In the genomic region with DNA sequence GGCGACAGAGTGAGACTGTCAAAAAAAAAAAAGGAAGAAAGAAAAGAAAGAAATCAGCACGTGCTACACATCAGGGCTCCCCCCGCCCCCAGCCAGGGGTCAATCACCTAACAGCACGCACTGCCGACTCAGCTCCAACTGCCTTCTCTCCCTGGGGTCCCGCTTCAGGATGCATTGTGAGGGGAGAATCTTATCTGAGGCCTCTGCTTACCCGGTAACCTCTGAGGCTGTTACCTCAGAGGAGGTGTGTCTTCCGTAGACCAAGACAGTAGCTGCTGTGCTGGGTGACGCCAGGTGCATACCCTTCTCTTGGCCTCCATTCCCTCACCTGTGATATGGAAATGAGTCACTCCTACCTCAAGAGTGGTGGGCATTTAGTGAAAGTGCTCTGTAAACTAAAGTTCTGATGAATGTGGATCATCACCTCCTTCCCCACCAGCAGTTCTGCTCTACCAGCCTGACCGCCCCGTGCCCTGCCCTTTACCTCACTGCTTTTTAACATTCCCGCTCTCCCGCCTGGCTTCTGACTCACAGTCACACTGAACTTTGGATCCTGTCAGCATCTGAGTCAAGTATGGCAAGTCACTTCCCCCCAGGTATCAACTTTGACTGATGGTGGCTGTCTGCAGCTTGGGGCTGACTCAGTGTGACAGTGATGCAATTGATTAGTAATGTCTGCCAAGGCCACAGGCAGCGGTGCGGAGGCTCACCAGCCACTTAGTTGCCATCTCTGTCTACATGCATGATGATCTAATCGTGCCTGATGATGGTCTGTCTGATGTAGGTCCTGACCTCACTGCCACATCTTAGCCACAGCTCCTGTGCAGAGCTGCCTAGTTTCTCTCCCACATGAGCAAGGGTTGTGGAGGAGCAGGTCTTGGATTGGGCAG, we compare ENCODE assay signal across 8 cellular contexts. TPM values are rescaled to one million over a fixed set of nuclear protein-coding genes. Genes with fewer than 3 reads are reported as not detected.
DNase-seq lines count a peak whose midpoint lies in the region; ATAC-seq and TF ChIP-seq lines count a peak whose summit lies in the region.

No MANE protein-coding gene starts in this region.

- H3K4me1 Mint-ChIP-seq in effector memory CD8-positive, alpha-beta T cell (ENCODE audit: low read depth in 2 of 2), result peaks cover 8 to 15% of the 10 kb centered on the region in 2 donors
- no peaks in the 10 kb centered on the region for H3K4me1 Mint-ChIP-seq in glutamatergic neuron (ENCODE audit: low read depth, unreplicated experiment)

- H3K27ac Mint-ChIP-seq in effector memory CD8-positive, alpha-beta T cell, result peak overlapping the region in 1 of 2 donors; percentile 29
- no peak overlapping the region for H3K27ac Mint-ChIP-seq in glutamatergic neuron (ENCODE audit: unreplicated experiment)

- in situ Hi-C loops in GM23248 (cut with MboI), result no loop called here

- H3K27ac ChIP-seq in GM23248 (peak overlapping the region; percentile 45), MM.1S (ENCODE audit: low read length) (no peak overlapping the region)

- H2AFZ ChIP-seq in GM23248, result no peak overlapping the region
- H2AFZ ChIP-seq in MM.1S (ENCODE audit: low read length), result no peak overlapping the region

- H3K9ac ChIP-seq in GM23248 (no peak overlapping the region), MM.1S (ENCODE audit: low read length) (no peak overlapping the region)

- H3K4me3 Mint-ChIP-seq in effector memory CD8-positive, alpha-beta T cell, result no peak overlapping the region
- no peak overlapping the region for H3K4me3 Mint-ChIP-seq in glutamatergic neuron (ENCODE audit: unreplicated experiment)

- DNase-seq in GM23248 (peak; percentile 91), SW480 (ENCODE audit: low spot score) (peak; percentile 99), MM.1S (no peak), glutamatergic neuron (no peak)
- no peak for DNase-seq in effector memory CD8-positive, alpha-beta T cell
- peak; percentile 49 for DNase-seq in stimulated activated CD4-positive, alpha-beta T cell treated with anti-CD3 and anti-CD28 coated beads, Interleukin-4, amount 100 ng/mL, for 1 hour

- no peaks in the 10 kb centered on the region for H3K9me2 ChIP-seq in GM23248 (ENCODE audit: insufficient read depth)
- H3K9me2 ChIP-seq in MM.1S (replicated peaks; ENCODE audit: insufficient read depth, low read length), result no peaks in the 10 kb centered on the region

- no peaks in the 10 kb centered on the region for H3K9me3 ChIP-seq in GM23248 (ENCODE audit: low read depth)
- H3K9me3 ChIP-seq in MM.1S (replicated peaks; ENCODE audit: insufficient read depth, low read length), result no peaks in the 10 kb centered on the region

- TF ChIP-seq CTCF in MM.1S (IDR thresholded peaks at IDR 0.05; ENCODE audit: low read length), result no peak
- no peak for TF ChIP-seq CTCF in glutamatergic neuron (IDR thresholded peaks at IDR 0.05; ENCODE audit: partially characterized antibody, unreplicated experiment)

- H3K4me3 ChIP-seq in GM23248 (no peak overlapping the region), MM.1S (ENCODE audit: low read length) (no peak overlapping the region)

- H3K4me2 ChIP-seq in GM23248 (ENCODE audit: unreplicated experiment) (no peak overlapping the region), MM.1S (ENCODE audit: low read depth, low read length) (no peak overlapping the region)

- H3K27me3 ChIP-seq in GM23248 (replicated peaks; ENCODE audit: insufficient read depth) (no peaks in the 10 kb centered on the region), MM.1S (replicated peaks; ENCODE audit: insufficient read depth, low read length) (no peaks in the 10 kb centered on the region)

- H3K4me1 ChIP-seq in GM23248 (ENCODE audit: insufficient read depth) (peaks cover 9% of the 10 kb centered on the region), MM.1S (ENCODE audit: low read length) (peaks cover 9% of the 10 kb centered on the region)

- H3K36me3 ChIP-seq in GM23248 (ENCODE audit: low read depth) (no peaks in the 10 kb centered on the region), MM.1S (replicated peaks; ENCODE audit: insufficient read depth, low read length) (peaks cover under 1% of the 10 kb centered on the region; the same call in 1 of the 2 replicates)

- ATAC-seq in effector memory CD8-positive, alpha-beta T cell (replicated peaks), result peak; percentile 27
- ATAC-seq in HG03175 (IDR thresholded peaks at IDR 0.05; ENCODE audit: unreplicated experiment), result no peak
- no peak for ATAC-seq in HG02763 (IDR thresholded peaks at IDR 0.05; ENCODE audit: unreplicated experiment)

- H3K9me3 Mint-ChIP-seq in effector memory CD8-positive, alpha-beta T cell, result no peaks in the 10 kb centered on the region
- no peaks in the 10 kb centered on the region for H3K9me3 Mint-ChIP-seq in glutamatergic neuron (ENCODE audit: unreplicated experiment)

- WGBS in GM23248 (ENCODE audit: low coverage in 1 of 2, low lambda C conversion rate in 2 of 2, missing lambda C conversion rate in 2 of 2), 2 experiments, result 52 to 59% methylated on average over 16 of the region's 16 CpGs

- H3K79me2 ChIP-seq in GM23248 (ENCODE audit: insufficient read depth), result no peaks in the 10 kb centered on the region
- no peaks in the 10 kb centered on the region for H3K79me2 ChIP-seq in MM.1S (ENCODE audit: low read length)

- no peaks in the 10 kb centered on the region for H4K20me1 ChIP-seq in GM23248 (ENCODE audit: insufficient read depth)
- H4K20me1 ChIP-seq in MM.1S (ENCODE audit: insufficient read depth, low read length), result peaks cover 10% of the 10 kb centered on the region

- peaks cover 28% of the 10 kb centered on the region for H3K36me3 Mint-ChIP-seq in effector memory CD8-positive, alpha-beta T cell (ENCODE audit: insufficient read depth)
- H3K36me3 Mint-ChIP-seq in glutamatergic neuron (ENCODE audit: unreplicated experiment), result no peaks in the 10 kb centered on the region

- peaks cover 6% of the 10 kb centered on the region; the same call in 1 of the 2 replicates for H3F3A ChIP-seq in GM23248 (ENCODE audit: insufficient read depth)
- H3F3A ChIP-seq in MM.1S (ENCODE audit: insufficient read depth, low read length), result peaks cover 33% of the 10 kb centered on the region

- H3K27me3 Mint-ChIP-seq in effector memory CD8-positive, alpha-beta T cell, result no peaks in the 10 kb centered on the region
- H3K27me3 Mint-ChIP-seq in glutamatergic neuron (ENCODE audit: unreplicated experiment), result peaks cover 4% of the 10 kb centered on the region

RNA-seq across cellular contexts. Expression of a gene that starts 20.1 kb away (rescaled TPM):
- 11.6 and 15.2 TPM in 2 replicates for total RNA-seq in GM23248 (2014; rRNA removed; shearing (Covaris generic))
- polyA plus RNA-seq in GM23248 (2016; fragmentation: Nextera tagmentation; extraction: Ambion mirVana), result 19.5 and 20.8 TPM in 2 replicates
- total RNA-seq in glutamatergic neuron (ENCODE audit: unreplicated experiment), result 3.5 TPM

RNA-seq across cellular contexts. Expression of a gene that starts 51.5 kb away (rescaled TPM):
- not detected in 2 replicates for total RNA-seq in GM23248 (2014; rRNA removed; shearing (Covaris generic))
- not detected in 2 replicates for polyA plus RNA-seq in GM23248 (2016; fragmentation: Nextera tagmentation; extraction: Ambion mirVana)
- not detected for total RNA-seq in glutamatergic neuron (ENCODE audit: unreplicated experiment)

Comparison
In these comparisons a context has a peak if more than half of its experiments do, and no peak if none do; other contexts are left out.
1. DNase-seq: peak in GM23248 (single experiment), SW480 (single experiment) and stimulated activated CD4-positive, alpha-beta T cell treated with anti-CD3 and anti-CD28 coated beads, Interleukin-4, amount 100 ng/mL, for 1 hour (single experiment); none in effector memory CD8-positive, alpha-beta T cell (0 of 3), MM.1S (single experiment) and glutamatergic neuron (single experiment).